21 cellular contexts compared by ENCODE assay signal in the genomic region with DNA sequence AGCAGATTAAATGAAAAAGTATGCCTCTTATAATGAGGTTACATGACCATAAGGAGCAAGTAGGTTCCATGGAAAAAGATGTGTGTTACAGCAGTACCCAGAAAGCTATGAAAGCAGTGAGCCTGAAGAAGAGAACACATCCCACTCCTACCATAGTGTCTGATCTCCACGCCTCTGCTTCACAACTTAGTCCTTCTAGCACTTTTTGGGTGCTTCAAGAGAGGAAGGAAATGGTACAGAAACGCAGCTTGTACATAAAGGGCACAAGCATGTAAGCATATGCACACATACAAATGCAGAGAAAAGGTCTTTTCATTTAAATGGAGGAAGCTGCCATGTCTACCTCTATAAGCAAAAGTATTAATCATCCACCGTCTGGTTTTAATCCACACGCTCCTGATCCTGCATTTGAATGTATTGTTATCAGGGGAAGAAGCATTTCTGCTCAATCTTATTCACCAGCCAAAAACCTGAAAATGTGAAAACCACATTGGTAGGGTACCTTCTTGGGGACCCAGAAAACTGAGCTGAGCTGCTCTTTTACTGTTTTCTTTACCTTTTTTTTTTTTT.
A peak's percentile ranks its signal among the peaks of the same experiment; 100 is the strongest.
DNase-seq lines count a peak whose midpoint lies in the region; ATAC-seq, FAIRE-seq and TF ChIP-seq lines count a peak whose summit lies in the region.
"Had no signal": no experiment of that assay in that cellular context is flagged by ENCODE, and none has a peak within 500 bp of the region (broad histone marks: within the 10 kb centered on the region; RNA-seq: fewer than 3 reads in every experiment).

No MANE protein-coding gene starts in this region.

- peaks cover 34% of the 10 kb centered on the region for H3K4me1 Mint-ChIP-seq in astrocyte (ENCODE audit: low read depth, unreplicated experiment)

- H3K36me3 Mint-ChIP-seq in astrocyte (ENCODE audit: low read depth, unreplicated experiment): peaks cover 23% of the 10 kb centered on the region

- H3K27ac ChIP-seq in IMR-90 (ENCODE audit: insufficient read depth, low read length): no peak overlapping the region
- H3K27ac ChIP-seq in astrocyte (ENCODE audit: low read depth, low read length): no peak overlapping the region
- H3K27ac ChIP-seq in thymus (ENCODE audit: low read depth): peak overlapping the region; percentile 49
- H3K27ac ChIP-seq: 22Rv1, KMS-11, RWPE1 had no signal

- WGBS in IMR-90 (ENCODE audit: extremely low coverage in 2 of 2, insufficient read length in 1 of 2), 2 experiments: no CpG with 5 or more reads among the region's 4 CpGs
- WGBS in thymus: 75% methylated on average over 4 of the region's 4 CpGs

- H3K27me3 Mint-ChIP-seq in astrocyte (ENCODE audit: low read depth, unreplicated experiment): no peaks in the 10 kb centered on the region
- H3K27me3 Mint-ChIP-seq: CD4-positive, alpha-beta memory T cell had no signal

- no peak for ATAC-seq in IMR-90 (ENCODE audit: low read depth)
- ATAC-seq in Right ventricle myocardium superior (ENCODE audit: poor library complexity): no peak
- ATAC-seq: PC-3 had no signal

- no peak overlapping the region for H3K9ac ChIP-seq in IMR-90 (ENCODE audit: low read depth, low read length)
- H3K9ac ChIP-seq in astrocyte (ENCODE audit: low read length): no peak overlapping the region
- H3K9ac ChIP-seq: KMS-11 had no signal

- H4K5ac ChIP-seq in IMR-90 (ENCODE audit: low read depth, low read length): no peak overlapping the region

- H2AFZ ChIP-seq in IMR-90 (replicated peaks; ENCODE audit: low read length, poor library complexity) (no peak overlapping the region), astrocyte (ENCODE audit: low read depth, low read length) (no peak overlapping the region)

- no peak overlapping the region for H2BK20ac ChIP-seq in IMR-90 (ENCODE audit: low read depth, low read length)

- no peak for FAIRE-seq in astrocyte (lab: Jason Lieb, UNC)
- no peak for FAIRE-seq in frontal cortex (lab: Jason Lieb, UNC)
- FAIRE-seq: GM12892, GM18507 had no signal

- peaks cover 18% of the 10 kb centered on the region; the same call in 1 of the 2 replicates for H3K9me1 ChIP-seq in IMR-90 (ENCODE audit: insufficient read depth, low read length)

- no peak overlapping the region for H3K4me3 Mint-ChIP-seq in astrocyte (ENCODE audit: unreplicated experiment)
- H3K4me3 Mint-ChIP-seq: CD4-positive, alpha-beta memory T cell had no signal

- no peak for TF ChIP-seq RAD21 in IMR-90 (IDR thresholded peaks at IDR 0.05; ENCODE audit: low read length)

- intact Hi-C loops in IMR-90 (cut with micrococcal nuclease) (no loop called here), Right ventricle myocardium superior (cut with DNase I) (no loop called here)

- H3K36me3 ChIP-seq in IMR-90 (ENCODE audit: control insufficient read depth, insufficient read depth, low read length): peaks cover 17% of the 10 kb centered on the region
- peaks cover 16% of the 10 kb centered on the region for H3K36me3 ChIP-seq in astrocyte (ENCODE audit: insufficient read depth, low read length)
- peaks cover 17% of the 10 kb centered on the region for H3K36me3 ChIP-seq in thymus (ENCODE audit: control insufficient read depth, insufficient read depth)

- no peak overlapping the region for H2BK5ac ChIP-seq in IMR-90 (ENCODE audit: low read depth, low read length, poor library complexity, severe bottlenecking)

- TF ChIP-seq CTCF in IMR-90 (conservative IDR thresholded peaks at IDR 0.05; ENCODE audit: low read depth, low read length) (no peak), astrocyte (IDR thresholded peaks at IDR 0.05; ENCODE audit: insufficient read depth, low read depth, low read length) (no peak)

- H3K23ac ChIP-seq in IMR-90 (ENCODE audit: low read depth, low read length): peak overlapping the region; percentile 17; the same call in 1 of the 2 replicates

- peak overlapping the region; percentile 10 for H3K14ac ChIP-seq in IMR-90 (replicated peaks; ENCODE audit: low read depth, low read length)

- H3K56ac ChIP-seq in IMR-90 (ENCODE audit: extremely low read depth, insufficient read depth, low read length): no peak overlapping the region

- POLR2A ChIA-PET in IMR-90 (lab: Charles Lee; ENCODE audit: unreplicated experiment): no interaction called here

- no peaks in the 10 kb centered on the region for H3K9me3 Mint-ChIP-seq in astrocyte (ENCODE audit: unreplicated experiment)
- H3K9me3 Mint-ChIP-seq: CD4-positive, alpha-beta memory T cell had no signal

- no peak overlapping the region for H3K4me3 ChIP-seq in IMR-90 (ENCODE audit: insufficient read depth, low read depth, low read length)
- no peak overlapping the region for H3K4me3 ChIP-seq in astrocyte (ENCODE audit: insufficient read depth, low read depth, low read length)
- H3K4me3 ChIP-seq in thymus (ENCODE audit: low read length): no peak overlapping the region

- peaks cover 3% of the 10 kb centered on the region for H3K79me2 ChIP-seq in astrocyte (ENCODE audit: insufficient read depth, low read length)

- no peak overlapping the region for H4K91ac ChIP-seq in IMR-90 (ENCODE audit: insufficient read depth, low read depth, low read length)

- peaks cover 14 to 42% of the 10 kb centered on the region in 2 experiments for H3K79me1 ChIP-seq in IMR-90 (ENCODE audit: low read depth in 1 of 2, low read length in 2 of 2)

- no peak overlapping the region for H2AK9ac ChIP-seq in IMR-90 (replicated peaks; ENCODE audit: low read depth, low read length, poor library complexity)

- H3K18ac ChIP-seq in IMR-90 (ENCODE audit: low read depth, low read length): no peak overlapping the region; the same call in 1 of the 2 replicates

- H3K4me1 ChIP-seq in IMR-90 (ENCODE audit: control insufficient read depth, insufficient read depth, low read length): peaks cover 23% of the 10 kb centered on the region
- H3K4me1 ChIP-seq in astrocyte (ENCODE audit: insufficient read depth, low read length): peaks cover 16% of the 10 kb centered on the region
- no peaks in the 10 kb centered on the region for H3K4me1 ChIP-seq in thymus (ENCODE audit: control insufficient read depth, insufficient read depth, low read length)

- in situ Hi-C loops in IMR-90 (cut with MboI; ENCODE audit: low sequenced_read_pairs): no loop called here

- H3K4ac ChIP-seq in IMR-90 (ENCODE audit: low read depth, low read length): no peak overlapping the region

- no peaks in the 10 kb centered on the region for H3K9me3 ChIP-seq in IMR-90 (ENCODE audit: control insufficient read depth, insufficient read depth, low read length)
- H3K9me3 ChIP-seq in astrocyte (ENCODE audit: insufficient read depth, low read depth, low read length): no peaks in the 10 kb centered on the region
- no peaks in the 10 kb centered on the region for H3K9me3 ChIP-seq in thymus (ENCODE audit: control insufficient read depth)

- no peak overlapping the region for H2BK120ac ChIP-seq in IMR-90 (ENCODE audit: low read depth, low read length)

- TF ChIP-seq POLR2A in IMR-90 (IDR thresholded peaks at IDR 0.05; ENCODE audit: low read depth, low read length): no peak

- H3K4me2 ChIP-seq in IMR-90 (ENCODE audit: low read depth, low read length) (no peak overlapping the region), astrocyte (ENCODE audit: low read length) (no peak overlapping the region)
- H3K4me2 ChIP-seq: KMS-11 had no signal

- H3K27ac Mint-ChIP-seq in astrocyte (ENCODE audit: unreplicated experiment): peak overlapping the region; percentile 44

- no peaks in the 10 kb centered on the region for H3K27me3 ChIP-seq in IMR-90 (ENCODE audit: control insufficient read depth, insufficient read depth, low read length)
- H3K27me3 ChIP-seq in astrocyte (ENCODE audit: insufficient read depth, low read length): no peaks in the 10 kb centered on the region
- H3K27me3 ChIP-seq in thymus (ENCODE audit: control insufficient read depth, insufficient read depth): no peaks in the 10 kb centered on the region

- H2AK5ac ChIP-seq in IMR-90 (ENCODE audit: low read depth, low read length): no peak overlapping the region

- dilution Hi-C loops in IMR-90 (cut with HindIII; ENCODE audit: low sequenced_read_pairs, unreplicated experiment): no loop called here

- peak overlapping the region; percentile 12; the same call in 1 of the 3 replicates for H2BK15ac ChIP-seq in IMR-90 (ENCODE audit: low read depth, low read length)

- peak; percentile 32 for DNase-seq in NCI-H82 (lab: John Stamatoyannopoulos, UW)
- no peak for DNase-seq in NCI-H82 treated with DMSO at 0.1 percent for 48 hours (lab: John Stamatoyannopoulos, UW; ENCODE audit: unreplicated experiment)
- no peak for DNase-seq in IMR-90
- no peak for DNase-seq in astrocyte (ENCODE audit: low read depth)
- DNase-seq in NCI-H1105 treated with DMSO at 0.1 percent for 48 hours (lab: John Stamatoyannopoulos, UW): no peak
- DNase-seq in frontal cortex (ENCODE audit: low spot score in 2 of 2): no peak
- no peak for DNase-seq in Right ventricle myocardium superior
- DNase-seq: CD4-positive, alpha-beta memory T cell; MV-4-11; NCI-H1417; NCI-H187; NCI-H2107; NCI-H510A treated with DMSO at 0.1 percent for 48 hours; NCI-H774; PC-3 had no signal

- BruUV-seq in IMR-90 (replicated peaks; lab: Mats Ljungman, UMichigan): no TSS peak

- H4K20me1 ChIP-seq in IMR-90 (ENCODE audit: insufficient read depth, low read length) (no peaks in the 10 kb centered on the region), astrocyte (ENCODE audit: insufficient read depth, low read length) (no peaks in the 10 kb centered on the region)

- H4K8ac ChIP-seq in IMR-90 (ENCODE audit: low read depth in 2 of 2, low read length in 2 of 2): no peak overlapping the region; a peak in 1 of 4 replicates

- CTCF ChIA-PET in IMR-90 (lab: Yijun Ruan, JAX): interaction anchor here (0.7 kb wide), 2 partner anchors 13 to 14 kb away, joined by 3 to 4 read pairs; no protein-coding TSS in a partner anchor

TF ChIP-seq in IMR-90, 13 proteins besides CTCF, POLR2A, EP300 and RAD21 (continues in another document):
- TF ChIP-seq NFE2L2 (IDR thresholded peaks at IDR 0.05; ENCODE audit: low read depth, low read length): no peak
- no peak for TF ChIP-seq RFX5 (IDR thresholded peaks at IDR 0.05; ENCODE audit: low read depth, low read length)
- TF ChIP-seq, protein P1, sequence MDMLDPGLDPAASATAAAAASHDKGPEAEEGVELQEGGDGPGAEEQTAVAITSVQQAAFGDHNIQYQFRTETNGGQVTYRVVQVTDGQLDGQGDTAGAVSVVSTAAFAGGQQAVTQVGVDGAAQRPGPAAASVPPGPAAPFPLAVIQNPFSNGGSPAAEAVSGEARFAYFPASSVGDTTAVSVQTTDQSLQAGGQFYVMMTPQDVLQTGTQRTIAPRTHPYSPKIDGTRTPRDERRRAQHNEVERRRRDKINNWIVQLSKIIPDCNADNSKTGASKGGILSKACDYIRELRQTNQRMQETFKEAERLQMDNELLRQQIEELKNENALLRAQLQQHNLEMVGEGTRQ (IDR thresholded peaks at IDR 0.05; ENCODE audit: low read depth, low read length): no peak
- TF ChIP-seq CEBPB (IDR thresholded peaks at IDR 0.05; ENCODE audit: low read depth, low read length): no peak
- TF ChIP-seq FOS (IDR thresholded peaks at IDR 0.05; ENCODE audit: low read depth, low read length): no peak
- TF ChIP-seq MAZ (IDR thresholded peaks at IDR 0.05; ENCODE audit: borderline replicate concordance, low read depth, low read length): no peak
- no peak for TF ChIP-seq SMC3 (IDR thresholded peaks at IDR 0.05; ENCODE audit: low read depth, low read length)
- no peak for TF ChIP-seq MXI1 (IDR thresholded peaks at IDR 0.05; ENCODE audit: borderline replicate concordance, low read depth, low read length)
- no peak for TF ChIP-seq MAFK (IDR thresholded peaks at IDR 0.05; ENCODE audit: low read depth, low read length)
